7 cellular contexts compared by ENCODE assay signal in genomic region chr12:25557830-25558436, GRCh38. TPM values are rescaled to one million over a fixed set of nuclear protein-coding genes. Genes with fewer than 3 reads are reported as not detected.
A peak's percentile ranks its signal among the peaks of the same experiment; 100 is the strongest.
DNase-seq lines count a peak whose midpoint lies in the region; ATAC-seq and TF ChIP-seq lines count a peak whose summit lies in the region.

No MANE protein-coding gene starts in this region.

- H2BK120ac ChIP-seq in IMR-90 (ENCODE audit: low read depth, low read length) = no peak overlapping the region

- no peak overlapping the region for H2BK15ac ChIP-seq in IMR-90 (ENCODE audit: low read depth, low read length)

- no peak overlapping the region for H3K14ac ChIP-seq in IMR-90 (replicated peaks; ENCODE audit: low read depth, low read length)

- no peak overlapping the region for H4K5ac ChIP-seq in IMR-90 (ENCODE audit: low read depth, low read length)

- no peak overlapping the region for H4K91ac ChIP-seq in IMR-90 (ENCODE audit: insufficient read depth, low read depth, low read length)

- H3K56ac ChIP-seq in IMR-90 (ENCODE audit: extremely low read depth, insufficient read depth, low read length) = no peak overlapping the region

- H4K8ac ChIP-seq in IMR-90 (ENCODE audit: low read depth in 2 of 2, low read length in 2 of 2) = no peak overlapping the region

- H2BK20ac ChIP-seq in IMR-90 (ENCODE audit: low read depth, low read length) = no peak overlapping the region

- H3K27ac ChIP-seq in IMR-90 (ENCODE audit: insufficient read depth, low read length) = no peak overlapping the region
- no peak overlapping the region for H3K27ac ChIP-seq in iPS DF 6.9 (ENCODE audit: low read length)

- peak; percentile 49; the same call in 1 of the 2 replicates for TF ChIP-seq RAD21 in IMR-90 (IDR thresholded peaks at IDR 0.05; ENCODE audit: low read length)

- no peak overlapping the region for H2BK5ac ChIP-seq in IMR-90 (ENCODE audit: low read depth, low read length, poor library complexity, severe bottlenecking)

- H2AFZ ChIP-seq in IMR-90 (replicated peaks; ENCODE audit: low read length, poor library complexity) = no peak overlapping the region

- no peaks in the 10 kb centered on the region for H4K20me1 ChIP-seq in IMR-90 (ENCODE audit: insufficient read depth, low read length)

- in situ Hi-C loops in IMR-90 (cut with MboI; ENCODE audit: low sequenced_read_pairs) = no loop called here

- no peak overlapping the region for H3K4me2 ChIP-seq in IMR-90 (ENCODE audit: low read depth, low read length)

- H3K9me3 ChIP-seq in IMR-90 (ENCODE audit: control insufficient read depth, insufficient read depth, low read length) (no peaks in the 10 kb centered on the region), iPS DF 6.9 (ENCODE audit: control insufficient read depth, insufficient read depth, low read length) (no peaks in the 10 kb centered on the region)

- no peaks in the 10 kb centered on the region for H3K79me1 ChIP-seq in IMR-90 (ENCODE audit: low read depth in 1 of 2, low read length in 2 of 2)

- CTCF ChIA-PET in IMR-90 (lab: Yijun Ruan, JAX) = interaction anchor here (0.6 to 1.0 kb wide), 3 partner anchors 11 to 123 kb away, joined by 3 to 4 read pairs (median 3); no protein-coding TSS in a partner anchor

- intact Hi-C loops in IMR-90 (cut with micrococcal nuclease) = loop anchor here (5.0 to 10.0 kb wide), 2 partner anchors 121 to 313 kb away; no protein-coding TSS in a partner anchor

- POLR2A ChIA-PET in IMR-90 (lab: Charles Lee; ENCODE audit: unreplicated experiment) = no interaction called here

- no peaks in the 10 kb centered on the region for H3K9me1 ChIP-seq in IMR-90 (ENCODE audit: insufficient read depth, low read length)

- BruUV-seq in IMR-90 (replicated peaks; lab: Mats Ljungman, UMichigan) = no TSS peak

- DNase-seq in EH (ENCODE audit: low read depth) (peak; percentile 56), IMR-90 (peak; percentile 43), SW480 (ENCODE audit: low spot score) (peak; percentile 83), iPS DF 6.9 (ENCODE audit: low read depth, low spot score) (peak; percentile 13), COR-L47 (lab: John Stamatoyannopoulos, UW) (no peak)
- no peak for DNase-seq in central memory CD4-positive, alpha-beta T cell

- peaks cover 2% of the 10 kb centered on the region for H3K4me1 ChIP-seq in IMR-90 (ENCODE audit: control insufficient read depth, insufficient read depth, low read length)
- no peaks in the 10 kb centered on the region for H3K4me1 ChIP-seq in iPS DF 6.9 (ENCODE audit: control insufficient read depth, insufficient read depth, low read length)

- dilution Hi-C loops in IMR-90 (cut with HindIII; ENCODE audit: low sequenced_read_pairs, unreplicated experiment) = no loop called here

- H3K23ac ChIP-seq in IMR-90 (ENCODE audit: low read depth, low read length) = no peak overlapping the region

- no CpG with 5 or more reads among the region's 2 CpGs for WGBS in IMR-90 (ENCODE audit: extremely low coverage in 2 of 2, insufficient read length in 1 of 2), 2 experiments
- no CpG with 5 or more reads among the region's 2 CpGs for WGBS in iPS DF 6.9 (ENCODE audit: insufficient coverage, insufficient read length)

- no peak for TF ChIP-seq POLR2A in IMR-90 (IDR thresholded peaks at IDR 0.05; ENCODE audit: low read depth, low read length)

- ATAC-seq in IMR-90 (ENCODE audit: low read depth) (no peak), HG02981 (IDR thresholded peaks at IDR 0.05; ENCODE audit: unreplicated experiment) (no peak)

- H3K18ac ChIP-seq in IMR-90 (ENCODE audit: low read depth, low read length) = no peak overlapping the region

- no peak overlapping the region for H3K4ac ChIP-seq in IMR-90 (ENCODE audit: low read depth, low read length)

- no peak overlapping the region for H3K9ac ChIP-seq in IMR-90 (ENCODE audit: low read depth, low read length)

- no peak overlapping the region for H2AK5ac ChIP-seq in IMR-90 (ENCODE audit: low read depth, low read length)

- H3K36me3 ChIP-seq in IMR-90 (ENCODE audit: control insufficient read depth, insufficient read depth, low read length) (no peaks in the 10 kb centered on the region), iPS DF 6.9 (ENCODE audit: control insufficient read depth, insufficient read depth, low read length) (no peaks in the 10 kb centered on the region)

- H3K27me3 ChIP-seq in IMR-90 (ENCODE audit: control insufficient read depth, insufficient read depth, low read length) = no peaks in the 10 kb centered on the region
- no peaks in the 10 kb centered on the region for H3K27me3 ChIP-seq in iPS DF 6.9 (ENCODE audit: control insufficient read depth, insufficient read depth, low read length)

- peak; percentile 55 for TF ChIP-seq CTCF in IMR-90 (conservative IDR thresholded peaks at IDR 0.05; ENCODE audit: low read depth, low read length)

- no peak overlapping the region for H2AK9ac ChIP-seq in IMR-90 (replicated peaks; ENCODE audit: low read depth, low read length, poor library complexity)

- H3K4me3 ChIP-seq in IMR-90 (ENCODE audit: insufficient read depth, low read depth, low read length) (no peak overlapping the region), iPS DF 6.9 (ENCODE audit: low read length) (no peak overlapping the region)

TF ChIP-seq in IMR-90, 13 proteins besides CTCF, POLR2A, EP300 and RAD21:
- TF ChIP-seq SMC3 (IDR thresholded peaks at IDR 0.05; ENCODE audit: low read depth, low read length) (peak; percentile 44), CHD1 (IDR thresholded peaks at IDR 0.05; ENCODE audit: low read depth, low read length) (no peak)

RNA-seq across cellular contexts. Expression of gene LMNTD1, which starts 4.8 kb away (rescaled TPM):
- total RNA-seq in IMR-90 (2012; rRNA removed) = 4.3 and 4.7 TPM in 2 replicates
- polyA plus RNA-seq in IMR-90 (2012; rRNA removed) = 1.3 and 1.5 TPM in 2 replicates
- 0.16 and 0.22 TPM in 2 replicates for polyA plus RNA-seq in IMR-90 (2012; cell fraction: cytosol; rRNA removed)
- polyA plus RNA-seq in IMR-90 (2012; cell fraction: nucleus; rRNA removed; ENCODE audit: low replicate concordance) = 0.30 and 2.0 TPM in 2 replicates

Comparison
In these comparisons a context has a peak if more than half of its experiments do, and no peak if none do; other contexts are left out.
1. DNase-seq: peak in EH (single experiment), IMR-90 (single experiment), SW480 (single experiment) and iPS DF 6.9 (single experiment); none in central memory CD4-positive, alpha-beta T cell (single experiment) and COR-L47 (single experiment).